19 cellular contexts compared by ENCODE assay signal in genomic region chr2:96993367-96993766, GRCh38. TPM values are rescaled to one million over a fixed set of nuclear protein-coding genes. Genes with fewer than 3 reads are reported as not detected.
A peak's percentile ranks its signal among the peaks of the same experiment; 100 is the strongest.
DNase-seq lines count a peak whose midpoint lies in the region; ATAC-seq, FAIRE-seq and TF ChIP-seq lines count a peak whose summit lies in the region.
"Had no signal": no experiment of that assay in that cellular context is flagged by ENCODE, and none has a peak within 500 bp of the region (broad histone marks: within the 10 kb centered on the region; RNA-seq: fewer than 3 reads in every experiment).

No MANE protein-coding gene starts in this region.

- no peak for TF ChIP-seq CTCF in HEK293 (tag by site-specific recombination; IDR thresholded peaks at IDR 0.05)
- no peak for TF ChIP-seq CTCF in bronchial epithelial cell (IDR thresholded peaks at IDR 0.05; ENCODE audit: insufficient read depth, low read length, severe bottlenecking)

- no peak overlapping the region for H3K27ac Mint-ChIP-seq in activated CD8-positive, alpha-beta memory T cell treated with anti-CD3 and anti-CD28 coated beads, Interleukin-2, amount 10 ng/mL, durations not matched to agents 7 days and 5 days
- H3K27ac Mint-ChIP-seq: B cell; CD8-positive, alpha-beta T cell; GM23338; HFFc6 had no signal

- no peaks in the 10 kb centered on the region for H3K36me3 Mint-ChIP-seq in activated CD8-positive, alpha-beta memory T cell treated with anti-CD3 and anti-CD28 coated beads, Interleukin-2, amount 10 ng/mL, durations not matched to agents 7 days and 5 days
- H3K36me3 Mint-ChIP-seq: CD8-positive, alpha-beta T cell had no signal

- no peaks in the 10 kb centered on the region for H3K4me1 Mint-ChIP-seq in activated CD8-positive, alpha-beta memory T cell treated with anti-CD3 and anti-CD28 coated beads, Interleukin-2, amount 10 ng/mL, durations not matched to agents 7 days and 5 days
- H3K4me1 Mint-ChIP-seq: B cell had no signal

- H3K36me3 ChIP-seq in HEK293 (ENCODE audit: control insufficient read depth in 2 of 2, insufficient read depth in 1 of 2, low read length in 2 of 2), result no peaks in the 10 kb centered on the region
- no peaks in the 10 kb centered on the region for H3K36me3 ChIP-seq in bronchial epithelial cell (ENCODE audit: control insufficient read depth, insufficient read depth, low read length)
- H3K36me3 ChIP-seq: BLaER1 treated with 17β-estradiol and CSF1 and Interleukin-3, amounts not matched to agents 10 nM and 100 nM had no signal

- FAIRE-seq in bronchial epithelial cell (lab: Jason Lieb, UNC), result no peak
- FAIRE-seq: H54, HTR-8/SVneo had no signal

- H3K4me3 ChIP-seq in HEK293 (ENCODE audit: low read depth, low read length), result no peak overlapping the region
- H3K4me3 ChIP-seq in bronchial epithelial cell (ENCODE audit: low read depth, low read length), result no peak overlapping the region
- H3K4me3 ChIP-seq: BLaER1 treated with 17β-estradiol and CSF1 and Interleukin-3, amounts not matched to agents 10 nM and 100 nM; GM23338 had no signal

- H3K4me1 ChIP-seq in HEK293 (ENCODE audit: control insufficient read depth, insufficient read depth, low read length), result no peaks in the 10 kb centered on the region

- peak; percentile 9 for DNase-seq in activated CD8-positive, alpha-beta memory T cell treated with anti-CD3 and anti-CD28 coated beads, Interleukin-2, amount 10 ng/mL, durations not matched to agents 7 days and 5 days
- DNase-seq in activated CD8-positive, alpha-beta memory T cell treated with anti-CD3 and anti-CD28 coated beads, Interleukin-2, amount 50 U/mL, for 48 hours, result no peak
- DNase-seq in bronchial epithelial cell (ENCODE audit: low read depth), result peak; percentile 26
- peak; percentile 34 for DNase-seq in kidney tubule cell (ENCODE audit: low spot score)
- DNase-seq in head of caudate nucleus, result no peak
- DNase-seq in NCI-H2196 (lab: John Stamatoyannopoulos, UW; ENCODE audit: unreplicated experiment), result no peak
- DNase-seq: Calu3; CD8-positive, alpha-beta T cell; DMS79 treated with DMSO at 0.1 percent for 48 hours; GF-D8; HCEC 1CT; HFFc6 had no signal

- no peaks in the 10 kb centered on the region for H3K9me3 Mint-ChIP-seq in activated CD8-positive, alpha-beta memory T cell treated with anti-CD3 and anti-CD28 coated beads, Interleukin-2, amount 10 ng/mL, durations not matched to agents 7 days and 5 days (ENCODE audit: low read depth)
- H3K9me3 Mint-ChIP-seq: CD8-positive, alpha-beta T cell; GM23338; HFFc6 had no signal

- ATAC-seq in activated CD8-positive, alpha-beta memory T cell treated with anti-CD3 and anti-CD28 coated beads, Interleukin-2, amount 10 ng/mL, durations not matched to agents 7 days and 5 days, result no peak
- ATAC-seq: CD8-positive, alpha-beta T cell; GM23338 had no signal

- intact Hi-C loops in head of caudate nucleus (cut with DNase I), result no loop called here

- no peaks in the 10 kb centered on the region for H3K27me3 ChIP-seq in bronchial epithelial cell (ENCODE audit: control insufficient read depth, insufficient read depth, low read length)
- H3K27me3 ChIP-seq: BLaER1 treated with 17β-estradiol and CSF1 and Interleukin-3, amounts not matched to agents 10 nM and 100 nM had no signal

- no peak overlapping the region for H3K4me3 Mint-ChIP-seq in activated CD8-positive, alpha-beta memory T cell treated with anti-CD3 and anti-CD28 coated beads, Interleukin-2, amount 10 ng/mL, durations not matched to agents 7 days and 5 days
- H3K4me3 Mint-ChIP-seq: B cell; CD8-positive, alpha-beta T cell; GM23338; HFFc6 had no signal

- H3K9me3 ChIP-seq in HEK293 (ENCODE audit: control insufficient read depth, insufficient read depth, low read depth, low read length), result no peaks in the 10 kb centered on the region

- no peak overlapping the region for H3K27ac ChIP-seq in HEK293 (ENCODE audit: extremely low read depth, low read depth, low read length)
- H3K27ac ChIP-seq: BLaER1 treated with 17β-estradiol and CSF1 and Interleukin-3, amounts not matched to agents 10 nM and 100 nM had no signal

- CTCF ChIA-PET in activated CD8-positive, alpha-beta memory T cell treated with anti-CD3 and anti-CD28 coated beads, Interleukin-2, amount 10 ng/mL, durations not matched to agents 7 days and 5 days (lab: Charles Lee), result no interaction called here
- CTCF ChIA-PET in HEK293 (lab: Yijun Ruan, JAX), result no interaction called here

- H3K27me3 Mint-ChIP-seq in activated CD8-positive, alpha-beta memory T cell treated with anti-CD3 and anti-CD28 coated beads, Interleukin-2, amount 10 ng/mL, durations not matched to agents 7 days and 5 days, result peaks cover 15% of the 10 kb centered on the region

- POLR2A ChIA-PET in HEK293 (lab: Yijun Ruan, JAX), result no interaction called here

TF ChIP-seq in HEK293, 187 proteins besides CTCF, POLR2A, EP300 and RAD21:
- TF ChIP-seq PRDM1 (tag by site-specific recombination; IDR thresholded peaks at IDR 0.05) (0 out of 2 replicates have a peak, but pooled peaks have one; percentile 23), ZNF561 (tag by site-specific recombination; IDR thresholded peaks at IDR 0.05; ENCODE audit: borderline replicate concordance) (no peak)
TF ChIP-seq in HEK293: peak in this region for 1.

RNA-seq across cellular contexts. Expression of gene FAM178B, which starts 7.0 kb away (rescaled TPM):
- not detected for total RNA-seq in activated CD8-positive, alpha-beta memory T cell treated with anti-CD3 and anti-CD28 coated beads, Interleukin-2, amount 10 ng/mL, durations not matched to agents 7 days and 5 days
- not detected in 2 replicates for total RNA-seq in bronchial epithelial cell
- total RNA-seq: A172, B cell, Calu3, GM23338, HFFc6 had no signal

Comparison
In these comparisons a context has a peak if more than half of its experiments do, and no peak if none do; other contexts are left out.
1. DNase-seq: peak in activated CD8-positive, alpha-beta memory T cell treated with anti-CD3 and anti-CD28 coated beads, Interleukin-2, amount 10 ng/mL, durations not matched to agents 7 days and 5 days (single experiment), bronchial epithelial cell (single experiment) and kidney tubule cell (single experiment); none in activated CD8-positive, alpha-beta memory T cell treated with anti-CD3 and anti-CD28 coated beads, Interleukin-2, amount 50 U/mL, for 48 hours (single experiment), head of caudate nucleus (0 of 42) and NCI-H2196 (single experiment).